Comparison of ENCODE assay signal across 9 cellular contexts in genomic region chr2:188978291-188979081, GRCh38. TPM values are rescaled to one million over a fixed set of nuclear protein-coding genes. Genes with fewer than 3 reads are reported as not detected.
DNase-seq lines count a peak whose midpoint lies in the region; ATAC-seq, FAIRE-seq and TF ChIP-seq lines count a peak whose summit lies in the region.
"Had no signal": no experiment of that assay in that cellular context is flagged by ENCODE, and none has a peak within 500 bp of the region (broad histone marks: within the 10 kb centered on the region; RNA-seq: fewer than 3 reads in every experiment).

No MANE protein-coding gene starts in this region.

- H3K4me1 Mint-ChIP-seq in astrocyte (ENCODE audit: low read depth, unreplicated experiment), result peaks cover 24% of the 10 kb centered on the region
- H3K4me1 Mint-ChIP-seq: naive B cell had no signal

- peaks cover 18% of the 10 kb centered on the region for H3K4me1 ChIP-seq in astrocyte (ENCODE audit: insufficient read depth, low read length)

- peak; percentile 31 for TF ChIP-seq CTCF in astrocyte (IDR thresholded peaks at IDR 0.05; ENCODE audit: insufficient read depth, low read depth, low read length)

- H3K79me2 ChIP-seq in astrocyte (ENCODE audit: insufficient read depth, low read length), result peaks cover 46% of the 10 kb centered on the region

- no peaks in the 10 kb centered on the region for H3K36me3 Mint-ChIP-seq in astrocyte (ENCODE audit: low read depth, unreplicated experiment)
- H3K36me3 Mint-ChIP-seq: naive B cell had no signal

- peak overlapping the region; percentile 72 for H3K9ac ChIP-seq in astrocyte (ENCODE audit: low read length)

- no peaks in the 10 kb centered on the region for H3K9me3 ChIP-seq in astrocyte (ENCODE audit: insufficient read depth, low read depth, low read length)

- H4K20me1 ChIP-seq in astrocyte (ENCODE audit: insufficient read depth, low read length), result no peaks in the 10 kb centered on the region

- H3K27ac Mint-ChIP-seq in astrocyte (ENCODE audit: unreplicated experiment), result peak overlapping the region; percentile 29
- H3K27ac Mint-ChIP-seq: naive B cell had no signal

- no peaks in the 10 kb centered on the region for H3K27me3 ChIP-seq in astrocyte (ENCODE audit: insufficient read depth, low read length)

- DNase-seq in ELR (ENCODE audit: low read depth), result peak; percentile 69
- DNase-seq in astrocyte (ENCODE audit: low read depth), result peak; percentile 96
- peak; percentile 44 to 81 for DNase-seq in lung microvascular endothelial cell (ENCODE audit: low read depth in 2 of 2)
- no peak for DNase-seq in COLO668 (lab: John Stamatoyannopoulos, UW; ENCODE audit: unreplicated experiment)
- DNase-seq in GM03348 (ENCODE audit: low spot score), result no peak
- DNase-seq in KG1 (lab: John Stamatoyannopoulos, UW), result no peak
- DNase-seq: naive B cell had no signal

- H3K4me3 Mint-ChIP-seq in astrocyte (ENCODE audit: unreplicated experiment), result peak overlapping the region; percentile 28
- H3K4me3 Mint-ChIP-seq: naive B cell had no signal

- peak overlapping the region; percentile 69 for H3K4me2 ChIP-seq in astrocyte (ENCODE audit: low read length)

- ATAC-seq in GM19468 (IDR thresholded peaks at IDR 0.05; ENCODE audit: extremely low read depth, unreplicated experiment), result peak; percentile 66
- ATAC-seq in HG03432 (IDR thresholded peaks at IDR 0.05; ENCODE audit: unreplicated experiment), result peak; percentile 91

- H3K36me3 ChIP-seq in astrocyte (ENCODE audit: insufficient read depth, low read length), result no peaks in the 10 kb centered on the region

- H3K27me3 Mint-ChIP-seq in astrocyte (ENCODE audit: low read depth, unreplicated experiment), result no peaks in the 10 kb centered on the region
- H3K27me3 Mint-ChIP-seq: naive B cell had no signal

- H3K27ac ChIP-seq in astrocyte (ENCODE audit: low read depth, low read length), result peak overlapping the region; percentile 87

- no peaks in the 10 kb centered on the region for H3K9me3 Mint-ChIP-seq in astrocyte (ENCODE audit: unreplicated experiment)
- H3K9me3 Mint-ChIP-seq: naive B cell had no signal

- no peak overlapping the region for H2AFZ ChIP-seq in astrocyte (ENCODE audit: low read depth, low read length)

- H3K4me3 ChIP-seq in astrocyte (ENCODE audit: insufficient read depth, low read depth, low read length), result no peak overlapping the region

- peak; percentile 82 for FAIRE-seq in astrocyte (lab: Jason Lieb, UNC)

RNA-seq across cellular contexts. Expression of gene COL3A1, which starts 4.3 kb away (rescaled TPM):
- 350 and 458 TPM in 2 replicates for total RNA-seq in astrocyte
- 2.2 and 6.2 TPM in 2 replicates for total RNA-seq in lung microvascular endothelial cell

Comparison
In these comparisons a context has a peak if more than half of its experiments do, and no peak if none do; other contexts are left out.
1. DNase-seq: peak in ELR (single experiment), astrocyte (single experiment) and lung microvascular endothelial cell (2 of 2); none in COLO668 (single experiment), GM03348 (single experiment) and KG1 (single experiment).
2. RNA of gene COL3A1, which starts 4.3 kb away (total RNA-seq): 350 to 458 TPM in astrocyte; 2.2 to 6.2 TPM in lung microvascular endothelial cell; every median in the first group is over 10 times any median in the second.